ENCODE assay signal across 21 cellular contexts in genomic region chr2:205694256-205694655, GRCh38. TPM values are rescaled to one million over a fixed set of nuclear protein-coding genes. Genes with fewer than 3 reads are reported as not detected.
DNase-seq lines count a peak whose midpoint lies in the region; ATAC-seq, FAIRE-seq and TF ChIP-seq lines count a peak whose summit lies in the region.
"Had no signal": no experiment of that assay in that cellular context is flagged by ENCODE, and none has a peak within 500 bp of the region (broad histone marks: within the 10 kb centered on the region; RNA-seq: fewer than 3 reads in every experiment).

No MANE protein-coding gene starts in this region.

- peaks cover 55% of the 10 kb centered on the region for H3K4me1 ChIP-seq in astrocyte (ENCODE audit: insufficient read depth, low read length)
- peaks cover 29% of the 10 kb centered on the region for H3K4me1 ChIP-seq in mesendoderm (ENCODE audit: control insufficient read depth, low read depth, low read length)
- H3K4me1 ChIP-seq in rectal smooth muscle tissue (ENCODE audit: control insufficient read depth, insufficient read depth, low read length): peaks cover 90% of the 10 kb centered on the region
- H3K4me1 ChIP-seq in uterus: peaks cover 5 to 34% of the 10 kb centered on the region in 2 donors

- H3K4me3 ChIP-seq in astrocyte (ENCODE audit: insufficient read depth, low read depth, low read length): no peak overlapping the region
- no peak overlapping the region for H3K4me3 ChIP-seq in mesendoderm (ENCODE audit: low read length)
- H3K4me3 ChIP-seq in rectal smooth muscle tissue (ENCODE audit: low read length): no peak overlapping the region
- H3K4me3 ChIP-seq in uterus: no peak overlapping the region
- H3K4me3 ChIP-seq: GM23248, HAP-1 had no signal

- no peak for FAIRE-seq in astrocyte (lab: Jason Lieb, UNC)
- FAIRE-seq: GM12891 had no signal

- peaks cover 52% of the 10 kb centered on the region for H3K4me1 Mint-ChIP-seq in astrocyte (ENCODE audit: low read depth, unreplicated experiment)
- H3K4me1 Mint-ChIP-seq: CD4-positive, CD25-positive, alpha-beta regulatory T cell had no signal

- peaks cover 4% of the 10 kb centered on the region for H3K36me3 Mint-ChIP-seq in astrocyte (ENCODE audit: low read depth, unreplicated experiment)
- H3K36me3 Mint-ChIP-seq: CD4-positive, CD25-positive, alpha-beta regulatory T cell had no signal

- no peak overlapping the region for H3K4me3 Mint-ChIP-seq in astrocyte (ENCODE audit: unreplicated experiment)
- H3K4me3 Mint-ChIP-seq: CD4-positive, CD25-positive, alpha-beta regulatory T cell had no signal

- intact Hi-C loops in uterus (cut with DNase I; ENCODE audit: low total_unique reads): no loop called here

- H3K18ac ChIP-seq in mesendoderm (ENCODE audit: low read length): no peak overlapping the region

- H3K9ac ChIP-seq in astrocyte (ENCODE audit: low read length) (no peak overlapping the region), mesendoderm (ENCODE audit: low read length) (no peak overlapping the region), rectal smooth muscle tissue (ENCODE audit: low read length) (no peak overlapping the region)

- no peak overlapping the region for H2BK15ac ChIP-seq in mesendoderm (replicated peaks; ENCODE audit: low read depth)

- peaks cover 5% of the 10 kb centered on the region for H4K20me1 ChIP-seq in astrocyte (ENCODE audit: insufficient read depth, low read length)

- peaks cover 80% of the 10 kb centered on the region for H3K79me2 ChIP-seq in astrocyte (ENCODE audit: insufficient read depth, low read length)
- H3K79me2 ChIP-seq in mesendoderm (ENCODE audit: control insufficient read depth, insufficient read depth, low read length): peaks cover 1% of the 10 kb centered on the region

- H3K23ac ChIP-seq in mesendoderm (ENCODE audit: low read length): no peak overlapping the region

- no peak overlapping the region for H2BK120ac ChIP-seq in mesendoderm (ENCODE audit: low read depth, low read length)

- H3K27me3 ChIP-seq in astrocyte (ENCODE audit: insufficient read depth, low read length) (no peaks in the 10 kb centered on the region), mesendoderm (ENCODE audit: insufficient read depth, low read length, poor library complexity) (no peaks in the 10 kb centered on the region), rectal smooth muscle tissue (ENCODE audit: control insufficient read depth, insufficient read depth, low read length) (no peaks in the 10 kb centered on the region), uterus (no peaks in the 10 kb centered on the region)

- TF ChIP-seq POLR2A in uterus (IDR thresholded peaks at IDR 0.05): no peak

- H3K4ac ChIP-seq in mesendoderm (ENCODE audit: low read depth, low read length): no peak overlapping the region

- no peaks in the 10 kb centered on the region for H3K27me3 Mint-ChIP-seq in astrocyte (ENCODE audit: low read depth, unreplicated experiment)

- TF ChIP-seq CTCF in astrocyte (IDR thresholded peaks at IDR 0.05; ENCODE audit: insufficient read depth, low read depth, low read length): no peak
- no peak for TF ChIP-seq CTCF in uterus (IDR thresholded peaks at IDR 0.05)

- H3K9me3 ChIP-seq in astrocyte (ENCODE audit: insufficient read depth, low read depth, low read length): no peaks in the 10 kb centered on the region
- no peaks in the 10 kb centered on the region for H3K9me3 ChIP-seq in uterus
- H3K9me3 ChIP-seq: HAP-1, SK-N-SH had no signal

- H3K56ac ChIP-seq in mesendoderm (ENCODE audit: low read length): no peak overlapping the region

- no peaks in the 10 kb centered on the region for H3K9me3 Mint-ChIP-seq in astrocyte (ENCODE audit: unreplicated experiment)
- H3K9me3 Mint-ChIP-seq: CD4-positive, CD25-positive, alpha-beta regulatory T cell had no signal

- H3K27ac ChIP-seq in astrocyte (ENCODE audit: low read depth, low read length) (no peak overlapping the region), mesendoderm (ENCODE audit: low read depth, low read length) (no peak overlapping the region), rectal smooth muscle tissue (ENCODE audit: low read depth, low read length) (peak overlapping the region; percentile 63), uterus (peak overlapping the region; percentile 98)
- H3K27ac ChIP-seq: HL-60 had no signal

- no peak overlapping the region for H4K8ac ChIP-seq in mesendoderm (ENCODE audit: low read depth, low read length)

- DNase-seq in astrocyte (ENCODE audit: low read depth) (no peak), mesendoderm (peak; percentile 59), uterus (no peak), NCI-H1694 treated with DMSO at 0.1 percent for 48 hours (lab: John Stamatoyannopoulos, UW) (no peak), ACHN (no peak)
- DNase-seq: CD4-positive, CD25-positive, alpha-beta regulatory T cell; DMS79; GM23248; KG1; NCI-H1092; NCI-H2081; NCI-H2171 treated with DMSO at 0.1 percent for 48 hours; NCI-H524 treated with DMSO at 0.1 percent for 48 hours; SIG-M5; SK-N-SH had no signal

- H2AFZ ChIP-seq in astrocyte (ENCODE audit: low read depth, low read length): no peak overlapping the region

- no peak overlapping the region for H4K5ac ChIP-seq in mesendoderm (ENCODE audit: low read length)

- no peak for ATAC-seq in GM21737 (IDR thresholded peaks at IDR 0.05; ENCODE audit: unreplicated experiment)
- ATAC-seq: Panc1 had no signal

- peaks cover 2% of the 10 kb centered on the region for H3K79me1 ChIP-seq in mesendoderm (ENCODE audit: low read length)

- no peak overlapping the region for H2AK5ac ChIP-seq in mesendoderm (ENCODE audit: low read length)

- in situ Hi-C loops in ACHN (cut with HindIII; ENCODE audit: low pct_ligation_motif_present, low pct_unique_long_range_greater_than_20kb, low sequenced_read_pairs): no loop called here

- H3K4me2 ChIP-seq in astrocyte (ENCODE audit: low read length) (peak overlapping the region; percentile 4), mesendoderm (ENCODE audit: low read length) (no peak overlapping the region)

- H3K36me3 ChIP-seq in astrocyte (ENCODE audit: insufficient read depth, low read length) (peaks cover 3% of the 10 kb centered on the region), mesendoderm (ENCODE audit: control insufficient read depth, insufficient read depth, low read length) (no peaks in the 10 kb centered on the region), rectal smooth muscle tissue (ENCODE audit: control insufficient read depth, insufficient read depth, low read length) (no peaks in the 10 kb centered on the region), uterus (no peaks in the 10 kb centered on the region)
- H3K36me3 ChIP-seq: HAP-1 had no signal

- WGBS in mesendoderm (ENCODE audit: extremely low coverage, insufficient coverage, low lambda C conversion rate): no CpG with 5 or more reads among the region's 2 CpGs

- no peak overlapping the region for H2BK5ac ChIP-seq in mesendoderm (ENCODE audit: low read length)

- no peak overlapping the region for H3K27ac Mint-ChIP-seq in astrocyte (ENCODE audit: unreplicated experiment)
- H3K27ac Mint-ChIP-seq: CD4-positive, CD25-positive, alpha-beta regulatory T cell had no signal

RNA-seq across cellular contexts. Expression of gene NRP2, which starts 12.0 kb away (rescaled TPM):
- total RNA-seq in astrocyte (68.5 and 76.7 TPM in 2 replicates), uterus (100 to 1,000 TPM in 3 of 4 donors, 10 to 100 TPM in 1; 35.9 to 156 (median 114) TPM)
- polyA plus RNA-seq in mesendoderm (2013, experiment 1 of 2): 25.9 TPM
- polyA plus RNA-seq in mesendoderm (2013, experiment 2 of 2): 23.7 TPM
- total RNA-seq: CD4-positive, CD25-positive, alpha-beta regulatory T cell had no signal

Comparison
In these comparisons a context has a peak if more than half of its experiments do, and no peak if none do; other contexts are left out.
1. H3K27ac ChIP-seq: peak in rectal smooth muscle tissue (single experiment) and uterus (2 of 2); none in astrocyte (single experiment) and mesendoderm (single experiment).